In the genomic region with DNA sequence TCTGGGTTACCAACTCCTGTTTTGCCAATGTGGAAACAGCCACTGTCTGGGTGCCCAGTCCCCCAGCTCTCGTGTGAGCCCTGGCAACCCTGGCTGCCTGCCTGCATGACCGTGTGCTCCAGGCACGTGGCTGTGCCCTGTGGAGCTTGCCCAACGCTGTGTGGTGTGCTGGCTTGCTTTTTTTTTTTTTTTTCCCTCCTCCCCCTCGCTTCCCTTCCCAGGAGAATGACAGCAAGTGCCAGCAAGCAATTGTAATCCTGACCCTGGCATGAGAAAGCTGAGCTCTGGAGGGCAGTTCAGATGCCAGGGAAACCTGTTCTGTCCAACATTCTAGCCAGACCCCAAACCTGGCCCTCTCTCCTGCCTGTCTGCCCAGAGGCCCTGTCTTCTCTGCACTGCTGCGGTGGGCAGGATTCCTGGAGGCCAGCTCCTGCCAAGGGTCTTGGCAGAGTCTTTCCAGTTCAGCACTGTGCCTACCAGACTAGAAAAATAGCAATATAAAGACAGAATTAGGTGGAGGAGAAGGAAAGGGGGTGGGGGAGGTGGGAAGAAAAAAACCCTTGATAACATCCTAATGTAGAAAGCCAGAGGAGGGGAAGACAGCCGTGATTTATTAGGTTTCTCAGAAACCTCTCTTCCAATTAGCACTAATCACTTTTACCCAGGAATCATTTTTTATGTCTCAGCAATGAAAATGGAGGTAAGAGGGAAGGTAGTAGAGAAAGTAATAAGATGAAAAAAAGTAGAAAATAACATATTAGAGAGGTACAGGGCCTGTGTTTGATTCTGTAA, we compare ENCODE assay signal across 11 cellular contexts. TPM values are rescaled to one million over a fixed set of nuclear protein-coding genes. Genes with fewer than 3 reads are reported as not detected.
DNase-seq lines count a peak whose midpoint lies in the region; ATAC-seq, FAIRE-seq and TF ChIP-seq lines count a peak whose summit lies in the region.
"Had no signal": no experiment of that assay in that cellular context is flagged by ENCODE, and none has a peak within 500 bp of the region (broad histone marks: within the 10 kb centered on the region; RNA-seq: fewer than 3 reads in every experiment).

No MANE protein-coding gene starts in this region.

- H3K27ac ChIP-seq in A549: peak overlapping the region; percentile 8 to 68; a peak in 3 of 6 replicates
- H3K27ac ChIP-seq in RWPE2 (ENCODE audit: poor library complexity, severe bottlenecking): no peak overlapping the region
- H3K27ac ChIP-seq in naive thymus-derived CD4-positive, alpha-beta T cell (ENCODE audit: low read depth, low read length): no peak overlapping the region

- no peaks in the 10 kb centered on the region for H3K36me3 Mint-ChIP-seq in nephron (ENCODE audit: low read depth)
- H3K36me3 Mint-ChIP-seq in naive thymus-derived CD4-positive, alpha-beta T cell: peaks cover 0 to 6% (median 0%) of the 10 kb centered on the region in 5 donors
- H3K36me3 Mint-ChIP-seq: memory B cell had no signal

- peak overlapping the region in 1 of 3 experiments; percentile 4 for H3K4me3 Mint-ChIP-seq in nephron
- no peak overlapping the region for H3K4me3 Mint-ChIP-seq in naive thymus-derived CD4-positive, alpha-beta T cell
- H3K4me3 Mint-ChIP-seq: memory B cell had no signal

- CTCF ChIA-PET in A549 (lab: Yijun Ruan, JAX): interaction anchor here (0.7 to 1.4 kb wide), 3 partner anchors 8 to 462 kb away, joined by 3 to 6 read pairs (median 3); no protein-coding TSS in a partner anchor
- CTCF ChIA-PET in naive thymus-derived CD4-positive, alpha-beta T cell (lab: Charles Lee): no interaction called here

- ATAC-seq in A549: peak; percentile 45 to 66; a peak in 5 of 6 replicates
- peak; percentile 43; the same call in 2 of the 3 replicates for ATAC-seq in RWPE2 (ENCODE audit: low read depth)
- ATAC-seq in naive thymus-derived CD4-positive, alpha-beta T cell: no peak

- no peaks in the 10 kb centered on the region for H3K27me3 ChIP-seq in RWPE2 (ENCODE audit: insufficient read depth, poor library complexity, severe bottlenecking)
- peaks cover under 1 to 7% of the 10 kb centered on the region in 2 donors for H3K27me3 ChIP-seq in naive thymus-derived CD4-positive, alpha-beta T cell (ENCODE audit: control insufficient read depth in 2 of 2, insufficient read depth in 2 of 2, low read length in 2 of 2)

- TF ChIP-seq RAD21 in A549 (conservative IDR thresholded peaks at IDR 0.05 in 1 of 2, IDR thresholded peaks at IDR 0.05 in 1 of 2): no peak

- peak overlapping the region in 2 of 3 experiments; percentile 88 to 96 for H3K27ac Mint-ChIP-seq in nephron
- H3K27ac Mint-ChIP-seq in naive thymus-derived CD4-positive, alpha-beta T cell: no peak overlapping the region
- H3K27ac Mint-ChIP-seq: memory B cell had no signal

- intact Hi-C loops in naive thymus-derived CD4-positive, alpha-beta T cell (cut with micrococcal nuclease): no loop called here

- 34% methylated on average over 7 of the region's 7 CpGs for WGBS in A549 (ENCODE audit: missing lambda C conversion rate)

- peak overlapping the region; percentile 28 for H3K4me2 ChIP-seq in A549

- H3K4me3 ChIP-seq in A549 (no peak overlapping the region), RWPE2 (ENCODE audit: severe bottlenecking) (no peak overlapping the region), fibroblast of the aortic adventitia (ENCODE audit: low read depth, low read length) (no peak overlapping the region)
- no peak overlapping the region for H3K4me3 ChIP-seq in naive thymus-derived CD4-positive, alpha-beta T cell (ENCODE audit: low read length)

- no peaks in the 10 kb centered on the region for H3K9me3 Mint-ChIP-seq in nephron
- peaks cover 0 to 14% (median 0%) of the 10 kb centered on the region in 11 donors for H3K9me3 Mint-ChIP-seq in naive thymus-derived CD4-positive, alpha-beta T cell
- H3K9me3 Mint-ChIP-seq: memory B cell had no signal

- H3K9me3 ChIP-seq in A549 (no peaks in the 10 kb centered on the region), RWPE2 (ENCODE audit: severe bottlenecking) (no peaks in the 10 kb centered on the region)
- H3K9me3 ChIP-seq in naive thymus-derived CD4-positive, alpha-beta T cell (ENCODE audit: control insufficient read depth in 2 of 3, low read length in 3 of 3): no peaks in the 10 kb centered on the region

- no peak for TF ChIP-seq POLR2A in A549 (IDR thresholded peaks at IDR 0.05; ENCODE audit: low read length)

- no peaks in the 10 kb centered on the region for H3K36me3 ChIP-seq in RWPE2 (ENCODE audit: low read depth)
- H3K36me3 ChIP-seq in naive thymus-derived CD4-positive, alpha-beta T cell (ENCODE audit: control insufficient read depth in 2 of 3, insufficient read depth in 3 of 3, low read length in 3 of 3): no peaks in the 10 kb centered on the region

- DNase-seq in A549 (ENCODE audit: low read depth in 1 of 2, low spot score in 1 of 2) (peak in 1 of 2 experiments; percentile 13), RWPE2 (ENCODE audit: low spot score) (no peak), fibroblast of the aortic adventitia (ENCODE audit: low read depth) (peak; percentile 32), DMS79 treated with DMSO at 0.1 percent for 48 hours (lab: John Stamatoyannopoulos, UW) (no peak)
- no peak for DNase-seq in stimulated activated CD4-positive, alpha-beta T cell treated with anti-CD3 and anti-CD28 coated beads, Interleukin-2, amount 100 ng/mL, for 24 hours
- DNase-seq in activated naive CD4-positive, alpha-beta T cell (lab: John Stamatoyannopoulos, UW): no peak
- DNase-seq in naive thymus-derived CD4-positive, alpha-beta T cell: no peak
- DNase-seq: NCI-H2081 treated with DMSO at 0.1 percent for 48 hours had no signal

- TF ChIP-seq CTCF in A549 (IDR thresholded peaks at IDR 0.05) (no peak), RWPE2 (IDR thresholded peaks at IDR 0.05; ENCODE audit: poor library complexity, severe bottlenecking) (no peak), fibroblast of the aortic adventitia (IDR thresholded peaks at IDR 0.05; ENCODE audit: insufficient read depth, low read length) (no peak), nephron (IDR thresholded peaks at IDR 0.05; ENCODE audit: unreplicated experiment in 3 of 3) (no peak)

- POLR2A ChIA-PET in A549 (lab: Yijun Ruan, JAX): no interaction called here
- POLR2A ChIA-PET in naive thymus-derived CD4-positive, alpha-beta T cell (lab: Charles Lee): no interaction called here

- H3K4me1 ChIP-seq in A549: peaks cover 39% of the 10 kb centered on the region
- H3K4me1 ChIP-seq in RWPE2 (ENCODE audit: insufficient read depth, poor library complexity, severe bottlenecking): no peaks in the 10 kb centered on the region
- H3K4me1 ChIP-seq in naive thymus-derived CD4-positive, alpha-beta T cell (ENCODE audit: control insufficient read depth in 2 of 2, insufficient read depth in 2 of 2, low read length in 2 of 2): no peaks in the 10 kb centered on the region

- H3K4me1 Mint-ChIP-seq in nephron: peaks cover 50% of the 10 kb centered on the region
- peaks cover 0 to 3% (median 0%) of the 10 kb centered on the region in 7 donors for H3K4me1 Mint-ChIP-seq in naive thymus-derived CD4-positive, alpha-beta T cell
- H3K4me1 Mint-ChIP-seq: memory B cell had no signal

- H3K27me3 Mint-ChIP-seq in nephron (ENCODE audit: low read depth): peaks cover 15% of the 10 kb centered on the region
- H3K27me3 Mint-ChIP-seq in naive thymus-derived CD4-positive, alpha-beta T cell: peaks cover 31 to 80% (median 56%) of the 10 kb centered on the region in 5 donors

- no peak for TF ChIP-seq EP300 in A549 (IDR thresholded peaks at IDR 0.05)

- FAIRE-seq in A549 (lab: Jason Lieb, UNC): no peak

TF ChIP-seq in A549, 52 proteins besides CTCF, POLR2A, EP300 and RAD21:
- TF ChIP-seq, protein P1, sequence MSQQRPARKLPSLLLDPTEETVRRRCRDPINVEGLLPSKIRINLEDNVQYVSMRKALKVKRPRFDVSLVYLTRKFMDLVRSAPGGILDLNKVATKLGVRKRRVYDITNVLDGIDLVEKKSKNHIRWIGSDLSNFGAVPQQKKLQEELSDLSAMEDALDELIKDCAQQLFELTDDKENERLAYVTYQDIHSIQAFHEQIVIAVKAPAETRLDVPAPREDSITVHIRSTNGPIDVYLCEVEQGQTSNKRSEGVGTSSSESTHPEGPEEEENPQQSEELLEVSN (IDR thresholded peaks at IDR 0.05; ENCODE audit: borderline replicate concordance, low read depth): no peak
- TF ChIP-seq MAX (IDR thresholded peaks at IDR 0.05): peak; percentile 59; the same call in 1 of the 2 replicates

RNA-seq across cellular contexts. Expression of gene HLF, which starts 9.0 kb away (rescaled TPM):
- 1.0 and 1.4 TPM in 2 replicates for polyA plus RNA-seq in A549 (2011; rRNA removed)
- 0.29 and 0.47 TPM in 2 replicates for polyA plus RNA-seq in A549 (2012; cell fraction: cytosol; rRNA removed)
- polyA plus RNA-seq in A549 (2012; cell fraction: nucleus; rRNA removed): 0.28 and 0.56 TPM in 2 replicates
- polyA plus RNA-seq in A549 (2017; fragmentation: RNase III; extraction: RNeasy Plus Mini Kit Qiagen cat#74134 plus additional on column Dnase treatment): 0.31 to 0.71 TPM (median 0.35 TPM) in 3 replicates
- polyA minus RNA-seq in A549 (2011; rRNA and poly(A)+ RNA removed): 3.8 and 3.9 TPM in 2 replicates
- total RNA-seq in fibroblast of the aortic adventitia (ENCODE audit: low replicate concordance): 4.4 TPM in 1 of 2 replicates, not detected in the other
- 1 to 10 TPM in 1 of 5 experiments, under 1 TPM in 4; 0.19 to 2.6 (median 0.48) TPM for total RNA-seq in naive thymus-derived CD4-positive, alpha-beta T cell
- polyA plus RNA-seq in naive thymus-derived CD4-positive, alpha-beta T cell: under 1 TPM in 1 of 2 donors, not detected in 1; 0.18 TPM
- polyA plus RNA-seq: AG04450 had no signal

Comparison
In these comparisons a context has a peak if more than half of its experiments do, and no peak if none do; other contexts are left out.
1. H3K27ac ChIP-seq: peak in A549 (2 of 2); none in RWPE2 (single experiment) and naive thymus-derived CD4-positive, alpha-beta T cell (single experiment).
2. H3K27ac Mint-ChIP-seq: peak in nephron (2 of 3); none in naive thymus-derived CD4-positive, alpha-beta T cell (0 of 9).